Comparison of ENCODE assay signal across 17 cellular contexts in the genomic region with DNA sequence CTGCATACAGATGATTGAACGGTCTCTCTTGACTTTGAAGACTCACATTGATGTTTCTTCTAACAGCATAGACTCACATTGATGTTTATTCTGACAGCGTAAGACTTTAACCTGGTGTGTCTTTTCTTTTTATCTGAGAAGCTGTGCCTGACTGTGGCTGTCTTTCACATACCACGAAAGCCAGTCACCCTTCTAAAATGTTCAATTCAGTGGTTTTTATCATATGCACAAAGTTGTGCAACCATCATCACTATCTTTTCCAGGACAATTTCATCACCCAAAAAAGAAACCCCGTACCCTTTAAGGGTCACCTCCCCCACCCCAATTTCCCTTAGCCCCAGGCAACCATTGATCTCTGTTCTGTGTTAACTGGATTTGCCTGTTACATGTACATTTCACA. TPM values are rescaled to one million over a fixed set of nuclear protein-coding genes. Genes with fewer than 3 reads are reported as not detected.
A peak's percentile ranks its signal among the peaks of the same experiment; 100 is the strongest.
DNase-seq lines count a peak whose midpoint lies in the region; ATAC-seq and TF ChIP-seq lines count a peak whose summit lies in the region.
"Had no signal": no experiment of that assay in that cellular context is flagged by ENCODE, and none has a peak within 500 bp of the region (broad histone marks: within the 10 kb centered on the region; RNA-seq: fewer than 3 reads in every experiment).

No MANE protein-coding gene starts in this region.

- peaks cover 17% of the 10 kb centered on the region for H3K4me1 ChIP-seq in GM23248 (ENCODE audit: insufficient read depth)
- H3K4me1 ChIP-seq: BLaER1, Caco-2 had no signal

- peaks cover 32% of the 10 kb centered on the region for H3K27me3 Mint-ChIP-seq in stimulated activated naive CD8-positive, alpha-beta T cell treated with anti-CD3 and anti-CD28 coated beads, Interleukin-15, amount 100 ng/mL, for 72 hours

- no peaks in the 10 kb centered on the region for H3K9me3 Mint-ChIP-seq in stimulated activated naive CD8-positive, alpha-beta T cell treated with anti-CD3 and anti-CD28 coated beads, Interleukin-15, amount 100 ng/mL, for 72 hours
- H3K9me3 Mint-ChIP-seq: CD8-positive, alpha-beta memory T cell had no signal

- H3K9me3 ChIP-seq in GM23248 (ENCODE audit: low read depth), result no peaks in the 10 kb centered on the region
- H3K9me3 ChIP-seq: BLaER1, Caco-2 had no signal

- no peak for ATAC-seq in stimulated activated naive CD8-positive, alpha-beta T cell treated with anti-CD3 and anti-CD28 coated beads, Interleukin-15, amount 100 ng/mL, for 72 hours
- ATAC-seq: HCT116 had no signal

- H3K4me1 Mint-ChIP-seq in stimulated activated naive CD8-positive, alpha-beta T cell treated with anti-CD3 and anti-CD28 coated beads, Interleukin-15, amount 100 ng/mL, for 72 hours, result peaks cover 6% of the 10 kb centered on the region
- H3K4me1 Mint-ChIP-seq: CD8-positive, alpha-beta memory T cell had no signal

- H2AFZ ChIP-seq in GM23248, result no peak overlapping the region

- in situ Hi-C loops in GM23248 (cut with MboI), result loop anchor here (25.0 kb wide), 1 partner anchor 1705 kb away; no protein-coding TSS in a partner anchor

- H3K79me2 ChIP-seq in GM23248 (ENCODE audit: insufficient read depth), result no peaks in the 10 kb centered on the region

- no peak for TF ChIP-seq CTCF in choroid plexus epithelial cell (conservative IDR thresholded peaks at IDR 0.05; ENCODE audit: low read depth, low read length)
- no peak for TF ChIP-seq CTCF in foreskin fibroblast (IDR thresholded peaks at IDR 0.05; ENCODE audit: low read depth, low read length)

- H3K9ac ChIP-seq in GM23248, result no peak overlapping the region
- H3K9ac ChIP-seq: BLaER1 had no signal

- no peaks in the 10 kb centered on the region for H3F3A ChIP-seq in GM23248 (ENCODE audit: insufficient read depth)

- H3K36me3 ChIP-seq in GM23248 (ENCODE audit: low read depth), result no peaks in the 10 kb centered on the region
- H3K36me3 ChIP-seq: BLaER1 had no signal

- no peak overlapping the region for H3K4me3 ChIP-seq in GM23248
- H3K4me3 ChIP-seq in choroid plexus epithelial cell (ENCODE audit: low read depth, low read length), result no peak overlapping the region
- H3K4me3 ChIP-seq in foreskin fibroblast (ENCODE audit: low read depth in 1 of 2, low read length in 2 of 2), result no peak overlapping the region
- H3K4me3 ChIP-seq: BLaER1 had no signal

- DNase-seq in GM23248 (peak; percentile 33), NCI-H226 (peak; percentile 49), choroid plexus epithelial cell (ENCODE audit: low read depth) (peak; percentile 61), foreskin fibroblast (peak; percentile 23 to 69), NAMALWA (ENCODE audit: low spot score) (no peak), NCI-H345 treated with DMSO at 0.1 percent for 48 hours (lab: John Stamatoyannopoulos, UW; ENCODE audit: unreplicated experiment) (no peak)
- no peak for DNase-seq in stimulated activated naive CD8-positive, alpha-beta T cell treated with anti-CD3 and anti-CD28 coated beads, Interleukin-15, amount 100 ng/mL, for 72 hours
- no peak for DNase-seq in activated CD4-positive, alpha-beta T cell treated with anti-CD3 and anti-CD28 coated beads for 48 hours
- DNase-seq: 8988T; AML-193; Caco-2; CD8-positive, alpha-beta memory T cell; DMS53; GF-D8 had no signal

- no peak overlapping the region for H3K27ac ChIP-seq in GM23248
- H3K27ac ChIP-seq: BLaER1, HL-60 had no signal

- no peak overlapping the region for H3K27ac Mint-ChIP-seq in stimulated activated naive CD8-positive, alpha-beta T cell treated with anti-CD3 and anti-CD28 coated beads, Interleukin-15, amount 100 ng/mL, for 72 hours
- H3K27ac Mint-ChIP-seq: CD8-positive, alpha-beta memory T cell had no signal

- H3K4me3 Mint-ChIP-seq in stimulated activated naive CD8-positive, alpha-beta T cell treated with anti-CD3 and anti-CD28 coated beads, Interleukin-15, amount 100 ng/mL, for 72 hours, result no peak overlapping the region
- H3K4me3 Mint-ChIP-seq: CD8-positive, alpha-beta memory T cell had no signal

- no peak overlapping the region for H3K4me2 ChIP-seq in GM23248 (ENCODE audit: unreplicated experiment)
- H3K4me2 ChIP-seq: BLaER1 had no signal

- 77 to 80% methylated on average over 4 of the region's 4 CpGs for WGBS in GM23248 (ENCODE audit: low coverage in 1 of 2, low lambda C conversion rate in 2 of 2, missing lambda C conversion rate in 2 of 2), 2 experiments

- no peaks in the 10 kb centered on the region for H3K9me2 ChIP-seq in GM23248 (ENCODE audit: insufficient read depth)

- no peaks in the 10 kb centered on the region for H3K27me3 ChIP-seq in GM23248 (replicated peaks; ENCODE audit: insufficient read depth)
- H3K27me3 ChIP-seq: BLaER1 had no signal

- H4K20me1 ChIP-seq in GM23248 (ENCODE audit: insufficient read depth), result no peaks in the 10 kb centered on the region
- H4K20me1 ChIP-seq: BLaER1 had no signal

RNA-seq across cellular contexts. Expression of gene CELF2, which starts 24.7 kb away (rescaled TPM):
- 10.6 and 14.4 TPM in 2 replicates for total RNA-seq in GM23248 (2014; rRNA removed; shearing (Covaris generic))
- polyA plus RNA-seq in GM23248 (2016; fragmentation: Nextera tagmentation; extraction: Ambion mirVana), result 26.5 and 27.5 TPM in 2 replicates

Comparison
In these comparisons a context has a peak if more than half of its experiments do, and no peak if none do; other contexts are left out.
1. DNase-seq: peak in GM23248 (single experiment), NCI-H226 (single experiment), choroid plexus epithelial cell (single experiment) and foreskin fibroblast (2 of 2); none in NAMALWA (single experiment), stimulated activated naive CD8-positive, alpha-beta T cell treated with anti-CD3 and anti-CD28 coated beads, Interleukin-15, amount 100 ng/mL, for 72 hours (0 of 2), NCI-H345 treated with DMSO at 0.1 percent for 48 hours (single experiment) and activated CD4-positive, alpha-beta T cell treated with anti-CD3 and anti-CD28 coated beads for 48 hours (single experiment).